In genomic region chr21:42790520-42790919, GRCh38 we compare ENCODE assay signal across 18 cellular contexts.
"Had no signal": no experiment of that assay in that cellular context is flagged by ENCODE, and none has a peak within 500 bp of the region (broad histone marks: within the 10 kb centered on the region; RNA-seq: fewer than 3 reads in every experiment).

No MANE protein-coding gene starts in this region.

- DNase-seq: activated CD4-positive, CD25-positive, alpha-beta regulatory T cell treated with anti-CD3 and anti-CD28 coated beads, Interleukin-2, amount 50 U/mL, for 72 hours; activated naive CD4-positive, alpha-beta T cell treated with Interleukin-2 at 50 U/mL for 16 hours; activated T-cell treated with anti-CD3 and anti-CD28 coated beads for 4 hours; dermis blood vessel endothelial cell; effector memory CD8-positive, alpha-beta T cell; gastrocnemius medialis; heart right ventricle; naive B cell; ovary; right lobe of liver; spleen; stimulated activated CD4-positive, alpha-beta T cell treated with anti-CD3 and anti-CD28 coated beads, Interleukin-1b, Interleukin-23, amount 100 ng/mL, for 48 hours; T1000 had no signal

- ATAC-seq: effector memory CD8-positive, alpha-beta T cell; gastrocnemius medialis; heart right ventricle; right lobe of liver had no signal

- H3K27me3 ChIP-seq: ascending aorta, ovary, right lobe of liver, spleen, vagina had no signal

- H3K9me3 ChIP-seq: ascending aorta, gastrocnemius medialis, ovary, right lobe of liver, vagina had no signal

- H3K27ac ChIP-seq: ascending aorta, epithelial cell of prostate, gastrocnemius medialis, heart right ventricle, ovary, right lobe of liver, spleen, tibial nerve, vagina had no signal

- H3K4me3 ChIP-seq: ascending aorta, gastrocnemius medialis, heart right ventricle, lung, ovary, right lobe of liver, spleen, tibial nerve, vagina had no signal

- H3K4me1 ChIP-seq: ascending aorta, gastrocnemius medialis, heart right ventricle, right lobe of liver, spleen, tibial nerve, vagina had no signal

- H3K36me3 ChIP-seq: ascending aorta, gastrocnemius medialis, heart right ventricle, ovary, right lobe of liver, spleen, tibial nerve, vagina had no signal
